Comparison of ENCODE assay signal across 1 cellular context in genomic region chr13:32538621-32539246, GRCh38.
TF ChIP-seq lines count a peak whose summit lies in the region.

TSS of gene N4BP2L2 (minus strand) at chr13:32538795. CDS start at chr13:32537027, 1,768 bp downstream.

TF ChIP-seq in K562, 482 proteins besides CTCF, POLR2A, EP300 and RAD21 (continued from another document and continues in another):
- no peak for TF ChIP-seq TSHZ1 (CRISPR knock-in tag; IDR thresholded peaks at IDR 0.05)
- no peak for TF ChIP-seq ZNF23 (CRISPR knock-in tag; IDR thresholded peaks at IDR 0.05)
- no peak; the same call in 1 of the 2 replicates for TF ChIP-seq MTA1 (IDR thresholded peaks at IDR 0.05; ENCODE audit: borderline replicate concordance)
- no peak for TF ChIP-seq ZC3H11A (IDR thresholded peaks at IDR 0.05; ENCODE audit: low read depth, low read length)
- TF ChIP-seq ATF2 (CRISPR knock-in tag; IDR thresholded peaks at IDR 0.05), result no peak
- TF ChIP-seq HIVEP1 (CRISPR knock-in tag; IDR thresholded peaks at IDR 0.05), result no peak
- peak; percentile 79 for TF ChIP-seq POLR2H (tag; IDR thresholded peaks at IDR 0.05; ENCODE audit: low read depth)
- TF ChIP-seq EWSR1 (IDR thresholded peaks at IDR 0.05; ENCODE audit: borderline replicate concordance, low read depth, partially characterized antibody), result no peak
- TF ChIP-seq, protein P1, sequence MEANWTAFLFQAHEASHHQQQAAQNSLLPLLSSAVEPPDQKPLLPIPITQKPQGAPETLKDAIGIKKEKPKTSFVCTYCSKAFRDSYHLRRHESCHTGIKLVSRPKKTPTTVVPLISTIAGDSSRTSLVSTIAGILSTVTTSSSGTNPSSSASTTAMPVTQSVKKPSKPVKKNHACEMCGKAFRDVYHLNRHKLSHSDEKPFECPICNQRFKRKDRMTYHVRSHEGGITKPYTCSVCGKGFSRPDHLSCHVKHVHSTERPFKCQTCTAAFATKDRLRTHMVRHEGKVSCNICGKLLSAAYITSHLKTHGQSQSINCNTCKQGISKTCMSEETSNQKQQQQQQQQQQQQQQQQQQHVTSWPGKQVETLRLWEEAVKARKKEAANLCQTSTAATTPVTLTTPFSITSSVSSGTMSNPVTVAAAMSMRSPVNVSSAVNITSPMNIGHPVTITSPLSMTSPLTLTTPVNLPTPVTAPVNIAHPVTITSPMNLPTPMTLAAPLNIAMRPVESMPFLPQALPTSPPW (CRISPR knock-in tag; IDR thresholded peaks at IDR 0.05), result no peak; the same call in 1 of the 2 replicates
- TF ChIP-seq, protein P2, sequence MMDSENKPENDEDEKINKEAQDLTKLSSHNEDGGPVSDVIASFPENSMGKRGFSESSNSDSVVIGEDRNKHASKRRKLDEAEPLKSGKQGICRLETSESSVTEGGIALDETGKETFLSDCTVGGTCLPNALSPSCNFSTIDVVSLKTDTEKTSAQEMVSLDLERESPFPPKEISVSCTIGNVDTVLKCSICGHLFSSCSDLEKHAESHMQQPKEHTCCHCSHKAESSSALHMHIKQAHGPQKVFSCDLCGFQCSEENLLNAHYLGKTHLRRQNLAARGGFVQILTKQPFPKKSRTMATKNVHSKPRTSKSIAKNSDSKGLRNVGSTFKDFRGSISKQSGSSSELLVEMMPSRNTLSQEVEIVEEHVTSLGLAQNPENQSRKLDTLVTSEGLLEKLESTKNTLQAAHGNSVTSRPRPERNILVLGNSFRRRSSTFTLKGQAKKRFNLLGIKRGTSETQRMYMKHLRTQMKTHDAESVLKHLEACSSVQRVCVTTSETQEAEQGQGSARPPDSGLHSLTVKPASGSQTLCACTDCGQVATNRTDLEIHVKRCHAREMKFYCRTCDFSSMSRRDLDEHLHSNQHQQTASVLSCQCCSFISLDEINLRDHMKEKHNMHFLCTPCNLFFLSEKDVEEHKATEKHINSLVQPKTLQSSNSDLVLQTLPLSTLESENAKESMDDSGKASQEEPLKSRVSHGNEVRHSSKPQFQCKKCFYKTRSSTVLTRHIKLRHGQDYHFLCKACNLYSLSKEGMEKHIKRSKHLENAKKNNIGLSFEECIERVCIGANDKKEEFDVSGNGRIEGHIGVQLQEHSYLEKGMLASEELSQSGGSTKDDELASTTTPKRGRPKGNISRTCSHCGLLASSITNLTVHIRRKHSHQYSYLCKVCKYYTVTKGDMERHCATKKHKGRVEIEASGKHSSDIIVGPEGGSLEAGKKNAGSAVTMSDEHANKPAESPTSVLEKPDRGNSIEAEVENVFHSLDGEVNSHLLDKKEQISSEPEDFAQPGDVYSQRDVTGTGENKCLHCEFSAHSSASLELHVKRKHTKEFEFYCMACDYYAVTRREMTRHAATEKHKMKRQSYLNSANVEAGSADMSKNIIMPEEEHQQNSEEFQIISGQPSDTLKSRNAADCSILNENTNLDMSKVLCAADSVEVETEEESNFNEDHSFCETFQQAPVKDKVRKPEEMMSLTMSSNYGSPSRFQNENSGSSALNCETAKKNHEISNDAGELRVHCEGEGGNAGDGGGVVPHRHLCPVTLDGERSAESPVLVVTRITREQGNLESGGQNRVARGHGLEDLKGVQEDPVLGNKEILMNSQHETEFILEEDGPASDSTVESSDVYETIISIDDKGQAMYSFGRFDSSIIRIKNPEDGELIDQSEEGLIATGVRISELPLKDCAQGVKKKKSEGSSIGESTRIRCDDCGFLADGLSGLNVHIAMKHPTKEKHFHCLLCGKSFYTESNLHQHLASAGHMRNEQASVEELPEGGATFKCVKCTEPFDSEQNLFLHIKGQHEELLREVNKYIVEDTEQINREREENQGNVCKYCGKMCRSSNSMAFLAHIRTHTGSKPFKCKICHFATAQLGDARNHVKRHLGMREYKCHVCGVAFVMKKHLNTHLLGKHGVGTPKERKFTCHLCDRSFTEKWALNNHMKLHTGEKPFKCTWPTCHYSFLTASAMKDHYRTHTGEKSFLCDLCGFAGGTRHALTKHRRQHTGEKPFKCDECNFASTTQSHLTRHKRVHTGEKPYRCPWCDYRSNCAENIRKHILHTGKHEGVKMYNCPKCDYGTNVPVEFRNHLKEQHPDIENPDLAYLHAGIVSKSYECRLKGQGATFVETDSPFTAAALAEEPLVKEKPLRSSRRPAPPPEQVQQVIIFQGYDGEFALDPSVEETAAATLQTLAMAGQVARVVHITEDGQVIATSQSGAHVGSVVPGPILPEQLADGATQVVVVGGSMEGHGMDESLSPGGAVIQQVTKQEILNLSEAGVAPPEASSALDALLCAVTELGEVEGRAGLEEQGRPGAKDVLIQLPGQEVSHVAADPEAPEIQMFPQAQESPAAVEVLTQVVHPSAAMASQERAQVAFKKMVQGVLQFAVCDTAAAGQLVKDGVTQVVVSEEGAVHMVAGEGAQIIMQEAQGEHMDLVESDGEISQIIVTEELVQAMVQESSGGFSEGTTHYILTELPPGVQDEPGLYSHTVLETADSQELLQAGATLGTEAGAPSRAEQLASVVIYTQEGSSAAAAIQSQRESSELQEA (IDR thresholded peaks at IDR 0.05; ENCODE audit: low read depth), result no peak
- peak; percentile 25; the same call in 1 of the 2 replicates for TF ChIP-seq DPF2 (IDR thresholded peaks at IDR 0.05)
- TF ChIP-seq GTF3C2 (IDR thresholded peaks at IDR 0.05; ENCODE audit: borderline replicate concordance, extremely low read depth, insufficient read length), result no peak
- TF ChIP-seq ZNF766 (CRISPR knock-in tag; conservative IDR thresholded peaks at IDR 0.05), result peak; percentile 83
- no peak for TF ChIP-seq ATF1 (CRISPR knock-in tag; IDR thresholded peaks at IDR 0.05)
- TF ChIP-seq ATF1 (tag; IDR thresholded peaks at IDR 0.05), result peak; percentile 90
- TF ChIP-seq ZNF639 (CRISPR knock-in tag; conservative IDR thresholded peaks at IDR 0.05 in 1 of 2, IDR thresholded peaks at IDR 0.05 in 1 of 2), result peak in 1 of 2 experiments; percentile 71; a peak in 2 of 4 replicates
- no peak for TF ChIP-seq KLF13 (tag; IDR thresholded peaks at IDR 0.05; ENCODE audit: borderline replicate concordance, low read depth)
- no peak for TF ChIP-seq PCBP1 (IDR thresholded peaks at IDR 0.05; ENCODE audit: low read depth, low read length, poor library complexity, severe bottlenecking)
- TF ChIP-seq ELK3 (CRISPR knock-in tag; IDR thresholded peaks at IDR 0.05), result no peak
- peak; percentile 69 to 78; a peak in 3 of 4 replicates for TF ChIP-seq SIX5 (IDR thresholded peaks at IDR 0.05; ENCODE audit: borderline replicate concordance in 1 of 2, insufficient read depth in 1 of 2, low read depth in 1 of 2, low read length in 2 of 2)
- TF ChIP-seq TEAD4 (IDR thresholded peaks at IDR 0.05; ENCODE audit: low read length), result peak; percentile 50
- TF ChIP-seq TEAD4 (CRISPR knock-in tag; IDR thresholded peaks at IDR 0.05; ENCODE audit: borderline replicate concordance), result no peak
- peak; percentile 91 for TF ChIP-seq TBP (optimal IDR thresholded peaks at IDR 0.05; ENCODE audit: low read depth, low read length)
- TF ChIP-seq, protein P3, sequence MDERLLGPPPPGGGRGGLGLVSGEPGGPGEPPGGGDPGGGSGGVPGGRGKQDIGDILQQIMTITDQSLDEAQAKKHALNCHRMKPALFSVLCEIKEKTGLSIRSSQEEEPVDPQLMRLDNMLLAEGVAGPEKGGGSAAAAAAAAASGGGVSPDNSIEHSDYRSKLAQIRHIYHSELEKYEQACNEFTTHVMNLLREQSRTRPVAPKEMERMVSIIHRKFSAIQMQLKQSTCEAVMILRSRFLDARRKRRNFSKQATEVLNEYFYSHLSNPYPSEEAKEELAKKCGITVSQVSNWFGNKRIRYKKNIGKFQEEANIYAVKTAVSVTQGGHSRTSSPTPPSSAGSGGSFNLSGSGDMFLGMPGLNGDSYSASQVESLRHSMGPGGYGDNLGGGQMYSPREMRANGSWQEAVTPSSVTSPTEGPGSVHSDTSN (CRISPR knock-in tag; IDR thresholded peaks at IDR 0.05; ENCODE audit: low read depth), result no peak
- TF ChIP-seq, protein P3 (tag; conservative IDR thresholded peaks at IDR 0.05; ENCODE audit: low read depth), result no peak
- peak; percentile 89 for TF ChIP-seq CREM (IDR thresholded peaks at IDR 0.05; ENCODE audit: low read depth)
- TF ChIP-seq NFIX (CRISPR knock-in tag; IDR thresholded peaks at IDR 0.05; ENCODE audit: low read depth), result no peak
- peak; percentile 71 for TF ChIP-seq CEBPB (tag; IDR thresholded peaks at IDR 0.05)
- peak in 1 of 2 experiments; percentile 59; a peak in 2 of 4 replicates for TF ChIP-seq MNT (conservative IDR thresholded peaks at IDR 0.05)
